8 cellular contexts compared by ENCODE assay signal in the genomic region with DNA sequence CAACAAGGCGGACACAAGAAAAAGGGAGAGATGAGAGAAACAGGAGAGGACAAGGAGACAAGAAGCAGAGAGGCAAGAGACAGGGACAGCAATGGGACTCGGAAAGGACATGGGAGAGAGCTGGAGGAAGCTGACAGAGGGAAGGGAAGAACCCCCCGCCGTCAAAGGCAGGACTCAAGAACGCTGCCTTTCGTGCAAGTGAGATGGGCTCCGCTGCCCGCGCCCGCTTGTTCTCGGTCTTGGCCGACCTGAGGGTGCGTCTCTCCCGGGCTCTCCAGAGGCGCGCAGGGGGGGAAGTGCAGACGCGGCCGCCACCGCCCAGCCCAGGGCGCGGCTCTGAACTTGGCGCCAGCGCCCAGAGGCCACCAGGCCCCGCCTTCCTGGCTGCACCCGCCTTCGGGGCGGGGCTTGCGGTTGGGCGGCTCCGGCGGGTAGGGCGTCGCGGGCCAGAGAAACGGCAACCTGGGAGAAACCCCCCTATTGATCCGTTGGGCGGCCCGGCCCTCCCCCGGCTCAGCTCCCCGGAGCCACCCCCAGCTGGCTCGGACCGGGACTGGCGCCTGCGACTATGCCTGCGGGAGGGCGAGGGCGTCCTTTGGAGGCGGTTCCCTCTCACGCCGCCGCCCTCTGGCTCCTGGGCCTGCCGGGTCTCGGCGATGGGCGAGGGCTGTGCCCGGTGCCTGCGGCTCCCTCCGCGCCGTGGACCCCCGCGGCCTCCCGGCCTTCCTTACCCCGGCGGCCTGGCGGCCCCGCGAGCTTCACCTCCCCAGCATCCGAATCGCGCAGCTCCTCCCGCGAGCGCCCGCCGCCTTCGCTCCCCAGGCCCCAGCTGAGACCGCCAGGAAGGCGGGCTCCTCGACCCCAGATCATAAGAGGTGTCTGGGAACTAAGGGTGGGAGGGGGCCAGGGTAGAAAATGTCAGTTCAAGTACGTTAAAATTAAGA. TPM values are rescaled to one million over a fixed set of nuclear protein-coding genes. Genes with fewer than 3 reads are reported as not detected.
DNase-seq lines count a peak whose midpoint lies in the region; ATAC-seq and TF ChIP-seq lines count a peak whose summit lies in the region.

No MANE protein-coding gene starts in this region.

- peak overlapping the region; percentile 86 for H3K4me3 Mint-ChIP-seq in activated CD4-positive, alpha-beta T cell treated with anti-CD3 and anti-CD28 coated beads, Interleukin-2, amount 10 ng/mL, durations not matched to agents 7 days and 5 days

- in situ Hi-C loops in ACHN (cut with HindIII; ENCODE audit: low pct_ligation_motif_present, low pct_unique_long_range_greater_than_20kb, low sequenced_read_pairs): no loop called here

- no peaks in the 10 kb centered on the region for H3K9me3 Mint-ChIP-seq in activated CD4-positive, alpha-beta T cell treated with anti-CD3 and anti-CD28 coated beads, Interleukin-2, amount 10 ng/mL, durations not matched to agents 7 days and 5 days

- H3K4me1 Mint-ChIP-seq in activated CD4-positive, alpha-beta T cell treated with anti-CD3 and anti-CD28 coated beads, Interleukin-2, amount 10 ng/mL, durations not matched to agents 7 days and 5 days: peaks cover 33% of the 10 kb centered on the region

- WGBS in lower leg skin, 2 donors: 1 to 3% methylated on average over 32 to 82 of the region's 82 CpGs

- POLR2A ChIA-PET in activated CD4-positive, alpha-beta T cell treated with anti-CD3 and anti-CD28 coated beads, Interleukin-2, amount 10 ng/mL, durations not matched to agents 7 days and 5 days (lab: Charles Lee): interaction anchor here (0.6 to 1.5 kb wide), 3 partner anchors 15 to 91 kb away, joined by 3 to 4 read pairs (median 4); no protein-coding TSS in a partner anchor

- no peak for TF ChIP-seq CTCF in lower leg skin (IDR thresholded peaks at IDR 0.05)

- DNase-seq in ACHN: peak; percentile 69
- DNase-seq in NCI-H446 treated with DMSO at 0.1 percent for 48 hours (lab: John Stamatoyannopoulos, UW): peak; percentile 2
- peak; percentile 81 for DNase-seq in activated CD4-positive, alpha-beta T cell treated with anti-CD3 and anti-CD28 coated beads, Interleukin-2, amount 10 ng/mL, durations not matched to agents 7 days and 5 days
- peak; percentile 9 to 52 for DNase-seq in dermis microvascular lymphatic vessel endothelial cell (ENCODE audit: low read depth in 2 of 2)
- DNase-seq in lower leg skin (ENCODE audit: low spot score in 2 of 2): peak; percentile 84 to 97
- peak; percentile 62 to 84 for DNase-seq in stimulated activated CD4-positive, alpha-beta T cell treated with anti-CD3 and anti-CD28 coated beads, Interleukin-4, amount 100 ng/mL, for 48 hours (ENCODE audit: low read depth in 2 of 2)

- ATAC-seq in GM18868 (IDR thresholded peaks at IDR 0.05; ENCODE audit: unreplicated experiment) (peak; percentile 95), HG03103 (IDR thresholded peaks at IDR 0.05; ENCODE audit: low read depth, unreplicated experiment) (peak; percentile 87)

- TF ChIP-seq POLR2A in lower leg skin (IDR thresholded peaks at IDR 0.05): no peak

- intact Hi-C loops in lower leg skin (cut with DNase I; ENCODE audit: low total_unique reads): loop anchor here (5.0 kb wide), 1 partner anchor 177 kb away; no protein-coding TSS in a partner anchor

- no peaks in the 10 kb centered on the region for H3K36me3 Mint-ChIP-seq in activated CD4-positive, alpha-beta T cell treated with anti-CD3 and anti-CD28 coated beads, Interleukin-2, amount 10 ng/mL, durations not matched to agents 7 days and 5 days (ENCODE audit: low read depth)

- CTCF ChIA-PET in activated CD4-positive, alpha-beta T cell treated with anti-CD3 and anti-CD28 coated beads, Interleukin-2, amount 10 ng/mL, durations not matched to agents 7 days and 5 days (lab: Charles Lee): no interaction called here

- peaks cover 28% of the 10 kb centered on the region for H3K27me3 Mint-ChIP-seq in activated CD4-positive, alpha-beta T cell treated with anti-CD3 and anti-CD28 coated beads, Interleukin-2, amount 10 ng/mL, durations not matched to agents 7 days and 5 days

- H3K27ac Mint-ChIP-seq in activated CD4-positive, alpha-beta T cell treated with anti-CD3 and anti-CD28 coated beads, Interleukin-2, amount 10 ng/mL, durations not matched to agents 7 days and 5 days: peak overlapping the region; percentile 90

- peak overlapping the region; percentile 51 for H3K4me3 ChIP-seq in lower leg skin (ENCODE audit: low read depth, poor library complexity, severe bottlenecking)

RNA-seq across cellular contexts. Expression of a gene that starts 2.2 kb away (rescaled TPM):
- under 1 TPM; 0.52 to 0.57 TPM for total RNA-seq in activated CD4-positive, alpha-beta T cell treated with anti-CD3 and anti-CD28 coated beads, Interleukin-2, amount 10 ng/mL, durations not matched to agents 7 days and 5 days
- total RNA-seq in dermis microvascular lymphatic vessel endothelial cell (not detected in 2 replicates), lower leg skin (not detected)

Comparison
In these comparisons a context has a peak if more than half of its experiments do, and no peak if none do; other contexts are left out.
1. Peak in every context shown above with its lines: DNase-seq, ATAC-seq and H3K4me3 ChIP-seq.
2. DNase-seq: peak in every context shown above with its lines; median percentile 90 in lower leg skin; 81 in activated CD4-positive, alpha-beta T cell treated with anti-CD3 and anti-CD28 coated beads, Interleukin-2, amount 10 ng/mL, durations not matched to agents 7 days and 5 days; 73 in stimulated activated CD4-positive, alpha-beta T cell treated with anti-CD3 and anti-CD28 coated beads, Interleukin-4, amount 100 ng/mL, for 48 hours; 69 in ACHN; 30 in dermis microvascular lymphatic vessel endothelial cell; 2 in NCI-H446 treated with DMSO at 0.1 percent for 48 hours.